In genomic region chr2:194491409-194492115, GRCh38 we compare ENCODE assay signal across 21 cellular contexts.
"Had no signal": no experiment of that assay in that cellular context is flagged by ENCODE, and none has a peak within 500 bp of the region (broad histone marks: within the 10 kb centered on the region; RNA-seq: fewer than 3 reads in every experiment).

No MANE protein-coding gene starts in this region.

- H3K4me2 ChIP-seq: smooth muscle cell had no signal

- H3K4me1 ChIP-seq: body of pancreas, gastroesophageal sphincter, left ventricle myocardium inferior, thyroid gland, upper lobe of right lung had no signal

- H3K4me3 ChIP-seq: body of pancreas, cardiac muscle cell, gastroesophageal sphincter, left ventricle myocardium inferior, smooth muscle cell, thyroid gland, upper lobe of right lung had no signal

- H3K4me1 Mint-ChIP-seq: naive thymus-derived CD4-positive, alpha-beta T cell; WTC11 had no signal

- H3K36me3 Mint-ChIP-seq: naive thymus-derived CD4-positive, alpha-beta T cell; WTC11 had no signal

- H3K27me3 Mint-ChIP-seq: naive thymus-derived CD4-positive, alpha-beta T cell had no signal

- H3K4me3 Mint-ChIP-seq: naive thymus-derived CD4-positive, alpha-beta T cell; T-helper 1 cell treated with Interleukin-12 subunit alpha and Interleukin-12 subunit beta and Interleukin-4 antibody, amounts not matched to agents 30 μg/mL and 1 μg/mL, for 36 hours; WTC11 had no signal

- H3K27me3 ChIP-seq: body of pancreas, gastroesophageal sphincter, thyroid gland, upper lobe of right lung had no signal

- ATAC-seq: body of pancreas; gastroesophageal sphincter; naive thymus-derived CD4-positive, alpha-beta T cell; sciatic nerve; upper lobe of right lung; WTC11 had no signal

- H3K36me3 ChIP-seq: cardiac muscle cell, gastroesophageal sphincter, left ventricle myocardium inferior, thyroid gland, upper lobe of right lung had no signal

- H3K9me3 ChIP-seq: body of pancreas, gastroesophageal sphincter, left ventricle myocardium inferior, thyroid gland, upper lobe of right lung had no signal

- H3K27ac ChIP-seq: body of pancreas, cardiac muscle cell, epithelial cell of prostate, gastroesophageal sphincter, left ventricle myocardium inferior, thyroid gland, upper lobe of right lung had no signal

- H3K9me3 Mint-ChIP-seq: T-helper 1 cell treated with Interleukin-12 subunit alpha and Interleukin-12 subunit beta and Interleukin-4 antibody, amounts not matched to agents 30 μg/mL and 1 μg/mL, for 36 hours; WTC11 had no signal

- H3K27ac Mint-ChIP-seq: T-helper 1 cell treated with Interleukin-12 subunit alpha and Interleukin-12 subunit beta and Interleukin-4 antibody, amounts not matched to agents 30 μg/mL and 1 μg/mL, for 36 hours; WTC11 had no signal

- DNase-seq: activated CD4-positive, alpha-beta T cell treated with anti-CD3 and anti-CD28 coated beads, Interleukin-2, amount 50 U/mL, for 48 hours; activated naive CD4-positive, alpha-beta T cell; body of pancreas; cortex of kidney; head of caudate nucleus; hypothalamus; left ventricle myocardium inferior; naive thymus-derived CD4-positive, alpha-beta T cell; stimulated activated CD4-positive, alpha-beta T cell treated with anti-CD3 and anti-CD28 coated beads, Interleukin-15, amount 100 ng/mL, for 24 hours; stimulated activated naive CD4-positive, alpha-beta T cell treated with Interleukin-2 at 50 U/mL for 16 hours; substantia nigra; T1000; thyroid gland; upper lobe of right lung had no signal
